In the genomic region with DNA sequence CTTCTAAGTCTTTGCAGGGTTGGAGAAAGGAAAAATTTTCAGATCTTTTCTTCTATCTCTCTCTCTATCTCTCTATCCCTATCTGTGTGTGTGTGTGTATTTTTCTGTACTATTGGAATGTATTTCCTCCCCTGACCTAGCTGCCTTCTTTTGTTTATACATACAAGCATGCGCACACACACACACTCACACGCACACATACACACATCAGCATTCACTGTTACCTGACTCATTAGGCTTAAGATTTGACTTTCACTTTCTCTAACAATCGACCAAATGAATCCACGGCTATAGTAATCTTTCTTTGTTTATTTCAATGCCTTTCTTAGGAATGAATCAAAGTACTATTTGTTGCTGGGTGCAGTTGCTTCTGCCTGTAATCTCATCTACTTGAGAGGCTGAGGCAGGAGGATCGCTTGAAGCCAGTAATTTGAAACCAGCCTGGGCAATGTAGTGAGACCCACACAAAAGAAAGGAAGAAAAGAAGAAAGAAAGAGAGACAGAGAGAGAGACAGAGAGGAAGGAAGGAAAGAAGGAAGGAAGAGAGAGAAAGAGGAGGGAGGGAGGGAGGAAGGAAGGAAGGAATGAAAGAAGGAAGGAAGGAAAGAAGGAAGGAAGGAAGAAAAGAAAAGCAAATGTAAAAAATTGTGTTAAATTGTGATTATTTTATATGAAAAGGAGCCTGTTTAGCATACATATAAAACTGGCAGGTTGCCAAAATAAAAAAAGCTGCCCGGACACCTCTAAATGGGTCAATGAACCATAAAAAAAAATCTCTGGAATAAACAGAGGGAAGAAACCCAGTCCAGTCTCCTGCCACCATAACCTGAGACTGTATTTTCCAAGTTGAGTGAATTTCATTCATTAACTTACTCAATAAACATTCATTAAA, we compare ENCODE assay signal across 2 cellular contexts.
TF ChIP-seq lines count a peak whose summit lies in the region.

No MANE protein-coding gene starts in this region.

TF ChIP-seq in SK-N-SH, 30 proteins besides CTCF, POLR2A, EP300 and RAD21 (continued from another document):
- TF ChIP-seq TAF1 (IDR thresholded peaks at IDR 0.05; ENCODE audit: borderline replicate concordance, low read depth, low read length) (no peak), FOXM1 (IDR thresholded peaks at IDR 0.05; ENCODE audit: low read depth) (no peak)
- TF ChIP-seq, protein P1, sequence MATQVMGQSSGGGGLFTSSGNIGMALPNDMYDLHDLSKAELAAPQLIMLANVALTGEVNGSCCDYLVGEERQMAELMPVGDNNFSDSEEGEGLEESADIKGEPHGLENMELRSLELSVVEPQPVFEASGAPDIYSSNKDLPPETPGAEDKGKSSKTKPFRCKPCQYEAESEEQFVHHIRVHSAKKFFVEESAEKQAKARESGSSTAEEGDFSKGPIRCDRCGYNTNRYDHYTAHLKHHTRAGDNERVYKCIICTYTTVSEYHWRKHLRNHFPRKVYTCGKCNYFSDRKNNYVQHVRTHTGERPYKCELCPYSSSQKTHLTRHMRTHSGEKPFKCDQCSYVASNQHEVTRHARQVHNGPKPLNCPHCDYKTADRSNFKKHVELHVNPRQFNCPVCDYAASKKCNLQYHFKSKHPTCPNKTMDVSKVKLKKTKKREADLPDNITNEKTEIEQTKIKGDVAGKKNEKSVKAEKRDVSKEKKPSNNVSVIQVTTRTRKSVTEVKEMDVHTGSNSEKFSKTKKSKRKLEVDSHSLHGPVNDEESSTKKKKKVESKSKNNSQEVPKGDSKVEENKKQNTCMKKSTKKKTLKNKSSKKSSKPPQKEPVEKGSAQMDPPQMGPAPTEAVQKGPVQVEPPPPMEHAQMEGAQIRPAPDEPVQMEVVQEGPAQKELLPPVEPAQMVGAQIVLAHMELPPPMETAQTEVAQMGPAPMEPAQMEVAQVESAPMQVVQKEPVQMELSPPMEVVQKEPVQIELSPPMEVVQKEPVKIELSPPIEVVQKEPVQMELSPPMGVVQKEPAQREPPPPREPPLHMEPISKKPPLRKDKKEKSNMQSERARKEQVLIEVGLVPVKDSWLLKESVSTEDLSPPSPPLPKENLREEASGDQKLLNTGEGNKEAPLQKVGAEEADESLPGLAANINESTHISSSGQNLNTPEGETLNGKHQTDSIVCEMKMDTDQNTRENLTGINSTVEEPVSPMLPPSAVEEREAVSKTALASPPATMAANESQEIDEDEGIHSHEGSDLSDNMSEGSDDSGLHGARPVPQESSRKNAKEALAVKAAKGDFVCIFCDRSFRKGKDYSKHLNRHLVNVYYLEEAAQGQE (IDR thresholded peaks at IDR 0.05; ENCODE audit: low read depth, low read length), result no peak
TF ChIP-seq in SK-N-SH: peak in this region for 0.

TF ChIP-seq in SK-N-SH treated with all-trans-retinoic acid at 6 μM for 48 hours, 23 proteins besides CTCF, POLR2A, EP300 and RAD21 (continued from another document):
- TF ChIP-seq, protein P2, sequence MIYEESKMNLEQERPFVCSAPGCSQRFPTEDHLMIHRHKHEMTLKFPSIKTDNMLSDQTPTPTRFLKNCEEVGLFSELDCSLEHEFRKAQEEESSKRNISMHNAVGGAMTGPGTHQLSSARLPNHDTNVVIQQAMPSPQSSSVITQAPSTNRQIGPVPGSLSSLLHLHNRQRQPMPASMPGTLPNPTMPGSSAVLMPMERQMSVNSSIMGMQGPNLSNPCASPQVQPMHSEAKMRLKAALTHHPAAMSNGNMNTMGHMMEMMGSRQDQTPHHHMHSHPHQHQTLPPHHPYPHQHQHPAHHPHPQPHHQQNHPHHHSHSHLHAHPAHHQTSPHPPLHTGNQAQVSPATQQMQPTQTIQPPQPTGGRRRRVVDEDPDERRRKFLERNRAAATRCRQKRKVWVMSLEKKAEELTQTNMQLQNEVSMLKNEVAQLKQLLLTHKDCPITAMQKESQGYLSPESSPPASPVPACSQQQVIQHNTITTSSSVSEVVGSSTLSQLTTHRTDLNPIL (CRISPR knock-in tag; IDR thresholded peaks at IDR 0.05; ENCODE audit: low read depth), result no peak
- TF ChIP-seq, protein P3, sequence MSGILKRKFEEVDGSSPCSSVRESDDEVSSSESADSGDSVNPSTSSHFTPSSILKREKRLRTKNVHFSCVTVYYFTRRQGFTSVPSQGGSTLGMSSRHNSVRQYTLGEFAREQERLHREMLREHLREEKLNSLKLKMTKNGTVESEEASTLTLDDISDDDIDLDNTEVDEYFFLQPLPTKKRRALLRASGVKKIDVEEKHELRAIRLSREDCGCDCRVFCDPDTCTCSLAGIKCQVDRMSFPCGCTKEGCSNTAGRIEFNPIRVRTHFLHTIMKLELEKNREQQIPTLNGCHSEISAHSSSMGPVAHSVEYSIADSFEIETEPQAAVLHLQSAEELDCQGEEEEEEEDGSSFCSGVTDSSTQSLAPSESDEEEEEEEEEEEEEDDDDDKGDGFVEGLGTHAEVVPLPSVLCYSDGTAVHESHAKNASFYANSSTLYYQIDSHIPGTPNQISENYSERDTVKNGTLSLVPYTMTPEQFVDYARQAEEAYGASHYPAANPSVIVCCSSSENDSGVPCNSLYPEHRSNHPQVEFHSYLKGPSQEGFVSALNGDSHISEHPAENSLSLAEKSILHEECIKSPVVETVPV (CRISPR knock-in tag; IDR thresholded peaks at IDR 0.05), result no peak
- TF ChIP-seq PPARA (CRISPR knock-in tag; IDR thresholded peaks at IDR 0.05; ENCODE audit: borderline replicate concordance), result no peak
- no peak for TF ChIP-seq GLIS3 (CRISPR knock-in tag; IDR thresholded peaks at IDR 0.05)
